Comparison of ENCODE assay signal across 19 cellular contexts in genomic region chr4:126361287-126361686, GRCh38.
DNase-seq lines count a peak whose midpoint lies in the region; ATAC-seq, FAIRE-seq and TF ChIP-seq lines count a peak whose summit lies in the region.
"Had no signal": no experiment of that assay in that cellular context is flagged by ENCODE, and none has a peak within 500 bp of the region (broad histone marks: within the 10 kb centered on the region; RNA-seq: fewer than 3 reads in every experiment).

No MANE protein-coding gene starts in this region.

- H3K27me3 ChIP-seq in K562 (ENCODE audit: control insufficient read depth in 2 of 2, insufficient read depth in 2 of 2, low read length in 2 of 2), result no peaks in the 10 kb centered on the region

- in situ Hi-C loops in K562 (cut with MboI), result no loop called here

- intact Hi-C loops in K562 (cut with micrococcal nuclease), result no loop called here

- no peaks in the 10 kb centered on the region for H3K79me2 ChIP-seq in K562 (ENCODE audit: control insufficient read depth, insufficient read depth, low read length)

- TF ChIP-seq RAD21 in K562 (CRISPR knock-in tag; conservative IDR thresholded peaks at IDR 0.05 in 1 of 2, IDR thresholded peaks at IDR 0.05 in 1 of 2), result no peak

- TF ChIP-seq CTCF in K562 (IDR thresholded peaks at IDR 0.05 in 2 of 3, conservative IDR thresholded peaks at IDR 0.05 in 1 of 3; ENCODE audit: insufficient read depth in 2 of 3, low read depth in 1 of 3, low read length in 3 of 3), result no peak
- no peak for TF ChIP-seq CTCF in GM10266 (IDR thresholded peaks at IDR 0.05; ENCODE audit: control insufficient read depth, insufficient read depth, low read depth, missing control alignments)

- H3K9me1 ChIP-seq in K562 (ENCODE audit: control insufficient read depth, insufficient read depth, low read length), result no peaks in the 10 kb centered on the region

- TF ChIP-seq EP300 in K562 (IDR thresholded peaks at IDR 0.05; ENCODE audit: low read length), result no peak

- H3K4me2 ChIP-seq in K562 (ENCODE audit: insufficient read depth, low read length), result no peak overlapping the region

- no peak for ATAC-seq in K562
- no peak for ATAC-seq in GM19324 (IDR thresholded peaks at IDR 0.05; ENCODE audit: low FRiP score, unreplicated experiment)
- ATAC-seq: GM12878 had no signal

- BruUV-seq in K562 (replicated peaks; lab: Mats Ljungman, UMichigan), result no TSS peak

- no peak overlapping the region for H3K27ac ChIP-seq in K562 (ENCODE audit: extremely low read depth, low read depth, low read length)

- no peaks in the 10 kb centered on the region for H4K20me1 ChIP-seq in K562 (replicated peaks; ENCODE audit: control insufficient read depth, insufficient read depth, low read length)

- FAIRE-seq in K562 (lab: Jason Lieb, UNC), result no peak
- FAIRE-seq: G401.6, GM12878, GM19239, H1 had no signal

- CTCF ChIA-PET in K562 (lab: Yijun Ruan, JAX; ENCODE audit: low intra/inter-chr PET ratio), result no interaction called here

- no peaks in the 10 kb centered on the region for H3K36me3 ChIP-seq in K562 (ENCODE audit: control insufficient read depth, insufficient read depth, low read length)

- WGBS in K562 (ENCODE audit: insufficient coverage, low coverage, missing lambda C conversion rate), result 5% methylated on average over 4 of the region's 4 CpGs

- no peak for TF ChIP-seq POLR2A in K562 (conservative IDR thresholded peaks at IDR 0.05)

- no peak overlapping the region for H3K9ac ChIP-seq in K562 (ENCODE audit: insufficient read depth in 1 of 2, low read depth in 2 of 2, low read length in 2 of 2)

- POLR2A ChIA-PET in K562 (lab: Yijun Ruan, JAX), result interaction anchor here (1.3 kb wide), 1 partner anchor 9 kb away, joined by 3 read pairs; no protein-coding TSS in a partner anchor

- H2AFZ ChIP-seq in K562 (ENCODE audit: low read depth, low read length), result no peak overlapping the region

- H3K4me1 ChIP-seq in K562 (replicated peaks in 1 of 2; ENCODE audit: control insufficient read depth in 2 of 2, insufficient read depth in 2 of 2, low read length in 2 of 2), result no peaks in the 10 kb centered on the region

- no peaks in the 10 kb centered on the region for H3K9me3 ChIP-seq in K562 (replicated peaks; ENCODE audit: control insufficient read depth, insufficient read depth, low read depth, low read length)

- DNase-seq in OCI-M1 (lab: John Stamatoyannopoulos, UW) (peak; percentile 22), K562 (ENCODE audit: extremely low read depth in 1 of 4, low spot score in 3 of 4) (peak in 1 of 4 experiments; percentile 5), iPS-NIHi7 (ENCODE audit: extremely low spot score) (peak; percentile 9), GM10266 (ENCODE audit: extremely low spot score) (no peak), NCI-H774 (lab: John Stamatoyannopoulos, UW) (no peak), NCI-H187 (lab: John Stamatoyannopoulos, UW) (no peak)
- DNase-seq: C1 segment of cervical spinal cord; Calu3; CD4-positive, alpha-beta memory T cell; COR-L47; DMS53; DMS79 treated with DMSO at 0.1 percent for 48 hours; H7; HCEC 1CT had no signal

- no peak overlapping the region for H3K4me3 ChIP-seq in K562
- H3K4me3 ChIP-seq: GM12878 had no signal

TF ChIP-seq in K562, 482 proteins besides CTCF, POLR2A, EP300 and RAD21:
- TF ChIP-seq CAMTA2 (CRISPR knock-in tag; conservative IDR thresholded peaks at IDR 0.05) (no peak), HMBOX1 (IDR thresholded peaks at IDR 0.05) (peak; percentile 21; the same call in 1 of the 2 replicates)

Comparison
In these comparisons a context has a peak if more than half of its experiments do, and no peak if none do; other contexts are left out.
1. DNase-seq: peak in OCI-M1 (single experiment) and iPS-NIHi7 (single experiment); none in GM10266 (single experiment), NCI-H774 (single experiment) and NCI-H187 (0 of 2).